ENCODE assay signal across 8 cellular contexts in genomic region chr1:8524637-8525157, GRCh38.
DNase-seq lines count a peak whose midpoint lies in the region; ATAC-seq, FAIRE-seq and TF ChIP-seq lines count a peak whose summit lies in the region.
"Had no signal": no experiment of that assay in that cellular context is flagged by ENCODE, and none has a peak within 500 bp of the region (broad histone marks: within the 10 kb centered on the region; RNA-seq: fewer than 3 reads in every experiment).

No MANE protein-coding gene starts in this region.

- no peaks in the 10 kb centered on the region for H3K9me3 Mint-ChIP-seq in GM23338

- H3K4me1 Mint-ChIP-seq in GM23338, result peaks cover 21% of the 10 kb centered on the region

- H3K27me3 Mint-ChIP-seq in GM23338 (ENCODE audit: insufficient read depth, low read depth, poor library complexity), result peaks cover 1% of the 10 kb centered on the region

- H3K27ac Mint-ChIP-seq in GM23338, result peak overlapping the region; percentile 45; the same call in 1 of the 2 replicates

- H3K79me2 ChIP-seq in GM23338 (replicated peaks; ENCODE audit: insufficient read depth), result peaks cover 71% of the 10 kb centered on the region

- H4K20me1 ChIP-seq in GM23338 (replicated peaks; ENCODE audit: insufficient read depth), result peaks cover 5% of the 10 kb centered on the region

- no peaks in the 10 kb centered on the region for H3K9me3 ChIP-seq in suprapubic skin

- TF ChIP-seq EP300 in suprapubic skin (IDR thresholded peaks at IDR 0.05), result no peak

- H3K36me3 Mint-ChIP-seq in GM23338 (ENCODE audit: low read depth), result peaks cover 13% of the 10 kb centered on the region

- FAIRE-seq in islet of Langerhans (lab: Jason Lieb, UNC), result peak; percentile 49

- 27% methylated on average over 2 of the region's 2 CpGs for WGBS in suprapubic skin

- ATAC-seq in GM23338 (no peak), GM21360 (IDR thresholded peaks at IDR 0.05; ENCODE audit: unreplicated experiment) (no peak), HG02884 (IDR thresholded peaks at IDR 0.05; ENCODE audit: unreplicated experiment) (no peak)

- DNase-seq in GM23338 (ENCODE audit: low spot score) (no peak), suprapubic skin (ENCODE audit: low spot score in 2 of 2) (no peak), GM19240 (ENCODE audit: insufficient read length, low spot score) (no peak)
- DNase-seq: NCI-H2029 treated with DMSO at 0.1 percent for 48 hours had no signal

- H3K36me3 ChIP-seq in GM23338 (ENCODE audit: insufficient read depth) (no peaks in the 10 kb centered on the region), suprapubic skin (peaks cover 3% of the 10 kb centered on the region)

- H3K4me2 ChIP-seq in GM23338, result no peak overlapping the region

- no peaks in the 10 kb centered on the region for H3F3A ChIP-seq in GM23338 (replicated peaks; ENCODE audit: low read depth)

- no peak overlapping the region for H3K4me3 Mint-ChIP-seq in GM23338

- no peaks in the 10 kb centered on the region for H3K9me2 ChIP-seq in GM23338 (ENCODE audit: insufficient read depth)

- no peak overlapping the region for H2AFZ ChIP-seq in GM23338

- H3K27ac ChIP-seq in GM23338 (ENCODE audit: low read depth) (no peak overlapping the region), suprapubic skin (peak overlapping the region; percentile 96)

- H3K4me3 ChIP-seq in GM23338, result no peak overlapping the region
- H3K4me3 ChIP-seq in WI38 (ENCODE audit: low read depth, low read length), result peak overlapping the region; percentile 59
- peak overlapping the region; percentile 57 for H3K4me3 ChIP-seq in suprapubic skin

- H3K27me3 ChIP-seq in GM23338 (ENCODE audit: insufficient read depth), result no peaks in the 10 kb centered on the region
- H3K27me3 ChIP-seq in suprapubic skin, result no peaks in the 10 kb centered on the region

- peaks cover 40% of the 10 kb centered on the region for H3K4me1 ChIP-seq in GM23338 (ENCODE audit: insufficient read depth)
- peaks cover 60% of the 10 kb centered on the region for H3K4me1 ChIP-seq in suprapubic skin

- no peak for TF ChIP-seq POLR2A in suprapubic skin (IDR thresholded peaks at IDR 0.05)

- TF ChIP-seq CTCF in GM23338 (conservative IDR thresholded peaks at IDR 0.05; ENCODE audit: low read depth in 2 of 2), result no peak
- TF ChIP-seq CTCF in WI38 (IDR thresholded peaks at IDR 0.05; ENCODE audit: low read depth, low read length), result no peak
- TF ChIP-seq CTCF in suprapubic skin (IDR thresholded peaks at IDR 0.05), result no peak

TF ChIP-seq in GM23338, 12 proteins besides CTCF, POLR2A, EP300 and RAD21 (continues in another document):
- TF ChIP-seq ETS1 (IDR thresholded peaks at IDR 0.05) (no peak), ZNF331 (CRISPR knock-in tag; IDR thresholded peaks at IDR 0.05; ENCODE audit: low read depth) (no peak), REST (IDR thresholded peaks at IDR 0.05; ENCODE audit: unreplicated experiment) (no peak), JUNB (IDR thresholded peaks at IDR 0.05; ENCODE audit: unreplicated experiment) (no peak), STAT1 (IDR thresholded peaks at IDR 0.05; ENCODE audit: unreplicated experiment) (no peak), EZH2 (IDR thresholded peaks at IDR 0.05; ENCODE audit: low read depth, unreplicated experiment) (no peak), EZH2phosphoT487 (IDR thresholded peaks at IDR 0.05; ENCODE audit: unreplicated experiment) (no peak), CREB1 (CRISPR knock-in tag; IDR thresholded peaks at IDR 0.05; ENCODE audit: low read depth) (no peak), NANOG (IDR thresholded peaks at IDR 0.05; ENCODE audit: borderline replicate concordance) (no peak), ZNF114 (CRISPR knock-in tag; IDR thresholded peaks at IDR 0.05) (no peak), ZNF462 (CRISPR knock-in tag; IDR thresholded peaks at IDR 0.05) (no peak)
